Comparison of ENCODE assay signal across 39 cellular contexts in the genomic region with DNA sequence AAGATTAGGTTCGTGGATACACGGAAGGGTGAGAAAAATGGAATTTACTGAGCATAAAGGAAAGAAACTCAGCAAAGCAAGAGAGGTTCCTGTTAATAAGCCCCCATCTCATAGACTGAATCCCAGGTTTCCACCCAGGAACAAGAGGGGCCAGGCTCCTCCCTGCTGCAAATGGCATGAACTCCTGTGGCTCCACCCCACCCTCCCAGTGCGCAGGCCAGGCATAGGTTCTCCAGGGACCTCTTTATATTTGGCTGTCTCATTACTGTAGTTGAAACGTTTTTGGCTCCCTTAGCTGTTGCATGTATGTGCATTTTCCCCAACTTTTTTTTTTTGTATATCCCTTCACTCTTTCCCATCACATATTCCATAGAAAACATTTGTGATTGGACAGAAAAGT.
"Had no signal": no experiment of that assay in that cellular context is flagged by ENCODE, and none has a peak within 500 bp of the region (broad histone marks: within the 10 kb centered on the region; RNA-seq: fewer than 3 reads in every experiment).

No MANE protein-coding gene starts in this region.

- H3K9me3 ChIP-seq: adrenal gland, ascending aorta, body of pancreas, breast epithelium had no signal

- H3K36me3 ChIP-seq: adrenal gland, ascending aorta, brain microvascular endothelial cell, breast epithelium, cardiac muscle cell had no signal

- H3K27ac Mint-ChIP-seq: activated naive CD4-positive, alpha-beta T cell treated with anti-CD3 and anti-CD28 coated beads for 36 hours; activated naive CD4-positive, alpha-beta T cell treated with anti-CD3 and anti-CD28 coated beads, Interleukin-2, amount 10 ng/mL, durations not matched to agents 7 days and 5 days; activated naive CD4-positive, alpha-beta T cell treated with anti-CD3 and anti-CD28 coated beads, Interleukin-2, amount 50 U/mL, for 24 hours; activated naive CD4-positive, alpha-beta T cell treated with anti-CD3 and anti-CD28 coated beads, Interleukin-2, amount 50 U/mL, for 72 hours; activated naive CD8-positive, alpha-beta T cell; activated naive CD8-positive, alpha-beta T cell treated with anti-CD3 and anti-CD28 coated beads for 36 hours; activated naive CD8-positive, alpha-beta T cell treated with anti-CD3 and anti-CD28 coated beads, Interleukin-2, amount 10 ng/mL, durations not matched to agents 7 days and 5 days; activated naive CD8-positive, alpha-beta T cell treated with anti-CD3 and anti-CD28 coated beads, Interleukin-2, amount 50 U/mL, for 24 hours; activated T-cell treated with anti-CD3 and anti-CD28 coated beads, Interleukin-2, amount 50 U/mL, for 24 hours; activated T-cell treated with anti-CD3 and anti-CD28 coated beads, Interleukin-2, amount 50 U/mL, for 72 hours; activated T-helper 1 cell treated with anti-CD3 and anti-CD28 coated beads, Interleukin-12 subunit alpha, Interleukin-12 subunit beta, Interleukin-2, Interleukin-4 antibody, amounts not matched to agents 30 ng/mL and 10 ng/mL and 1 ng/mL, durations not matched to agents 14 hours and 24 hours and 36 hours; activated T-helper 17 cell treated with anti-CD3 and anti-CD28 coated beads, Interleukin-2, amount 50 U/mL, for 72 hours; activated T-helper 2 cell treated with anti-CD3 and anti-CD28 coated beads, Interferon-gamma antibody, Interleukin-2, Interleukin-4, amounts not matched to agents 10 μg/mL and 5 μg/mL and 100 μg/mL, durations not matched to agents 14 hours and 24 hours and 36 hours; brain had no signal

- ATAC-seq: activated naive CD4-positive, alpha-beta T cell treated with anti-CD3 and anti-CD28 coated beads, Interleukin-2, amount 50 U/mL, for 72 hours; activated naive CD8-positive, alpha-beta T cell treated with anti-CD3 and anti-CD28 coated beads, Interleukin-2, amount 50 U/mL, for 24 hours; activated T-cell treated with anti-CD3 and anti-CD28 coated beads, Interleukin-2, amount 50 U/mL, for 4 hours; activated T-cell treated with anti-CD3 and anti-CD28 coated beads, Interleukin-2, amount 50 U/mL, for 72 hours; activated T-helper 17 cell treated with anti-CD3 and anti-CD28 coated beads, Interleukin-2, amount 50 U/mL, for 72 hours; body of pancreas had no signal

- H3K9me3 Mint-ChIP-seq: activated naive CD4-positive, alpha-beta T cell treated with anti-CD3 and anti-CD28 coated beads for 36 hours; activated naive CD4-positive, alpha-beta T cell treated with anti-CD3 and anti-CD28 coated beads, Interleukin-2, amount 10 ng/mL, durations not matched to agents 7 days and 5 days; activated naive CD4-positive, alpha-beta T cell treated with anti-CD3 and anti-CD28 coated beads, Interleukin-2, amount 50 U/mL, for 24 hours; activated naive CD4-positive, alpha-beta T cell treated with anti-CD3 and anti-CD28 coated beads, Interleukin-2, amount 50 U/mL, for 72 hours; activated naive CD8-positive, alpha-beta T cell treated with anti-CD3 and anti-CD28 coated beads for 36 hours; activated naive CD8-positive, alpha-beta T cell treated with anti-CD3 and anti-CD28 coated beads, Interleukin-2, amount 50 U/mL, for 24 hours; activated T-cell treated with anti-CD3 and anti-CD28 coated beads, Interleukin-2, amount 50 U/mL, for 24 hours; activated T-cell treated with anti-CD3 and anti-CD28 coated beads, Interleukin-2, amount 50 U/mL, for 4 hours; activated T-helper 1 cell treated with anti-CD3 and anti-CD28 coated beads, Interleukin-12 subunit alpha, Interleukin-12 subunit beta, Interleukin-2, Interleukin-4 antibody, amounts not matched to agents 30 ng/mL and 10 ng/mL and 1 ng/mL, durations not matched to agents 14 hours and 24 hours and 36 hours; activated T-helper 17 cell treated with anti-CD3 and anti-CD28 coated beads, Interleukin-2, amount 50 U/mL, for 72 hours; activated T-helper 2 cell treated with anti-CD3 and anti-CD28 coated beads, Interferon-gamma antibody, Interleukin-2, Interleukin-4, amounts not matched to agents 10 μg/mL and 5 μg/mL and 100 μg/mL, durations not matched to agents 14 hours and 24 hours and 36 hours; central memory CD8-positive, alpha-beta T cell had no signal

- H3K27ac ChIP-seq: adrenal gland, ascending aorta, body of pancreas, brain microvascular endothelial cell, breast epithelium, cardiac muscle cell had no signal

- H3K4me3 Mint-ChIP-seq: activated naive CD4-positive, alpha-beta T cell treated with anti-CD3 and anti-CD28 coated beads for 36 hours; activated naive CD4-positive, alpha-beta T cell treated with anti-CD3 and anti-CD28 coated beads, Interleukin-2, amount 10 ng/mL, durations not matched to agents 7 days and 5 days; activated naive CD4-positive, alpha-beta T cell treated with anti-CD3 and anti-CD28 coated beads, Interleukin-2, amount 50 U/mL, for 24 hours; activated naive CD8-positive, alpha-beta T cell; activated naive CD8-positive, alpha-beta T cell treated with anti-CD3 and anti-CD28 coated beads for 36 hours; activated naive CD8-positive, alpha-beta T cell treated with anti-CD3 and anti-CD28 coated beads, Interleukin-2, amount 10 ng/mL, durations not matched to agents 7 days and 5 days; activated naive CD8-positive, alpha-beta T cell treated with anti-CD3 and anti-CD28 coated beads, Interleukin-2, amount 50 U/mL, for 24 hours; activated T-cell treated with anti-CD3 and anti-CD28 coated beads, Interleukin-2, amount 50 U/mL, for 24 hours; activated T-cell treated with anti-CD3 and anti-CD28 coated beads, Interleukin-2, amount 50 U/mL, for 4 hours; activated T-cell treated with anti-CD3 and anti-CD28 coated beads, Interleukin-2, amount 50 U/mL, for 72 hours; activated T-helper 1 cell treated with anti-CD3 and anti-CD28 coated beads, Interleukin-12 subunit alpha, Interleukin-12 subunit beta, Interleukin-2, Interleukin-4 antibody, amounts not matched to agents 30 ng/mL and 10 ng/mL and 1 ng/mL, durations not matched to agents 14 hours and 24 hours and 36 hours; activated T-helper 17 cell treated with anti-CD3 and anti-CD28 coated beads, Interleukin-2, amount 50 U/mL, for 72 hours; brain; central memory CD8-positive, alpha-beta T cell had no signal

- H3K27me3 ChIP-seq: adrenal gland, ascending aorta, body of pancreas, brain microvascular endothelial cell, breast epithelium, cardiac muscle cell had no signal

- DNase-seq: activated effector memory CD4-positive, alpha-beta T cell treated with anti-CD3 and anti-CD28 coated beads, Interleukin-2, amount 50 U/mL, for 16 hours; activated effector memory CD4-positive, alpha-beta T cell treated with Interleukin-2 at 50 U/mL for 16 hours; activated gamma-delta T cell; activated gamma-delta T cell treated with Interleukin-2 at 50 U/mL for 16 hours; activated naive CD4-positive, alpha-beta T cell; activated naive CD4-positive, alpha-beta T cell treated with anti-CD3 and anti-CD28 coated beads for 36 hours; activated naive CD4-positive, alpha-beta T cell treated with anti-CD3 and anti-CD28 coated beads, Interleukin-2, amount 10 ng/mL, durations not matched to agents 7 days and 5 days; activated naive CD4-positive, alpha-beta T cell treated with anti-CD3 and anti-CD28 coated beads, Interleukin-2, amount 50 U/mL, for 16 hours; activated naive CD4-positive, alpha-beta T cell treated with Interleukin-2 at 50 U/mL for 16 hours; activated naive CD8-positive, alpha-beta T cell treated with anti-CD3 and anti-CD28 coated beads for 36 hours; activated naive CD8-positive, alpha-beta T cell treated with anti-CD3 and anti-CD28 coated beads, Interleukin-2, amount 10 ng/mL, durations not matched to agents 7 days and 5 days; activated naive CD8-positive, alpha-beta T cell treated with anti-CD3 and anti-CD28 coated beads, Interleukin-2, amount 50 U/mL, for 24 hours; activated T-cell treated with anti-CD3 and anti-CD28 coated beads for 4 hours; activated T-cell treated with anti-CD3 and anti-CD28 coated beads, Interleukin-2, amount 50 U/mL, for 1 hour; activated T-cell treated with anti-CD3 and anti-CD28 coated beads, Interleukin-2, amount 50 U/mL, for 24 hours; activated T-cell treated with anti-CD3 and anti-CD28 coated beads, Interleukin-2, amount 50 U/mL, for 4 hours; activated T-cell treated with anti-CD3 and anti-CD28 coated beads, Interleukin-2, amount 50 U/mL, for 48 hours; activated T-cell treated with anti-CD3 and anti-CD28 coated beads, Interleukin-2, amount 50 U/mL, for 72 hours; adrenal gland; amniotic stem cell; amygdala; anterior cingulate cortex; aorta; body of pancreas; brain microvascular endothelial cell; caudate nucleus; central memory CD4-positive, alpha-beta T cell; cerebellar nuclear complex had no signal

- H3K36me3 Mint-ChIP-seq: activated naive CD4-positive, alpha-beta T cell treated with anti-CD3 and anti-CD28 coated beads, Interleukin-2, amount 10 ng/mL, durations not matched to agents 7 days and 5 days; activated naive CD4-positive, alpha-beta T cell treated with anti-CD3 and anti-CD28 coated beads, Interleukin-2, amount 50 U/mL, for 24 hours; activated naive CD4-positive, alpha-beta T cell treated with anti-CD3 and anti-CD28 coated beads, Interleukin-2, amount 50 U/mL, for 72 hours; activated naive CD8-positive, alpha-beta T cell; activated naive CD8-positive, alpha-beta T cell treated with anti-CD3 and anti-CD28 coated beads for 36 hours; activated naive CD8-positive, alpha-beta T cell treated with anti-CD3 and anti-CD28 coated beads, Interleukin-2, amount 10 ng/mL, durations not matched to agents 7 days and 5 days; brain had no signal

- H3K4me1 Mint-ChIP-seq: activated naive CD4-positive, alpha-beta T cell treated with anti-CD3 and anti-CD28 coated beads, Interleukin-2, amount 10 ng/mL, durations not matched to agents 7 days and 5 days; activated naive CD4-positive, alpha-beta T cell treated with anti-CD3 and anti-CD28 coated beads, Interleukin-2, amount 50 U/mL, for 24 hours; activated naive CD8-positive, alpha-beta T cell treated with anti-CD3 and anti-CD28 coated beads for 36 hours; activated naive CD8-positive, alpha-beta T cell treated with anti-CD3 and anti-CD28 coated beads, Interleukin-2, amount 10 ng/mL, durations not matched to agents 7 days and 5 days; activated naive CD8-positive, alpha-beta T cell treated with anti-CD3 and anti-CD28 coated beads, Interleukin-2, amount 50 U/mL, for 24 hours; activated T-helper 17 cell treated with anti-CD3 and anti-CD28 coated beads, Interleukin-2, amount 50 U/mL, for 72 hours; central memory CD8-positive, alpha-beta T cell had no signal

- H3K4me3 ChIP-seq: adrenal gland, ascending aorta, body of pancreas, breast epithelium, cardiac muscle cell had no signal

- H3K4me1 ChIP-seq: adrenal gland, ascending aorta, body of pancreas, breast epithelium had no signal
